In genomic region chr10:28975891-28976471, GRCh38 we compare ENCODE assay signal across 11 cellular contexts.
DNase-seq lines count a peak whose midpoint lies in the region; ATAC-seq and TF ChIP-seq lines count a peak whose summit lies in the region.
"Had no signal": no experiment of that assay in that cellular context is flagged by ENCODE, and none has a peak within 500 bp of the region (broad histone marks: within the 10 kb centered on the region; RNA-seq: fewer than 3 reads in every experiment).

No MANE protein-coding gene starts in this region.

- TF ChIP-seq CTCF in esophagus muscularis mucosa (IDR thresholded peaks at IDR 0.05): no peak
- TF ChIP-seq CTCF in coronary artery (IDR thresholded peaks at IDR 0.05): no peak

- intact Hi-C loops in esophagus muscularis mucosa (cut with DNase I) (no loop called here), sciatic nerve (cut with DNase I) (no loop called here)

- WGBS in esophagus muscularis mucosa: 56% methylated on average over 8 of the region's 8 CpGs

- TF ChIP-seq POLR2A in esophagus muscularis mucosa (IDR thresholded peaks at IDR 0.05; ENCODE audit: low read depth): no peak

- H3K36me3 ChIP-seq in esophagus muscularis mucosa: no peaks in the 10 kb centered on the region

- peak; percentile 86 for ATAC-seq in sciatic nerve
- ATAC-seq in stimulated activated naive CD8-positive, alpha-beta T cell treated with anti-CD3 and anti-CD28 coated beads, Interleukin-15, amount 100 ng/mL, for 72 hours: no peak
- ATAC-seq: body of pancreas, T-helper 17 cell had no signal

- H3K4me3 ChIP-seq in esophagus muscularis mucosa: no peak overlapping the region
- H3K4me3 ChIP-seq in coronary artery: no peak overlapping the region
- H3K4me3 ChIP-seq: body of pancreas had no signal

- no peaks in the 10 kb centered on the region for H3K27me3 ChIP-seq in esophagus muscularis mucosa
- H3K27me3 ChIP-seq: body of pancreas had no signal

- no peaks in the 10 kb centered on the region for H3K9me3 ChIP-seq in esophagus muscularis mucosa
- H3K9me3 ChIP-seq: body of pancreas had no signal

- peaks cover 4 to 8% of the 10 kb centered on the region in 2 donors for H3K9me3 Mint-ChIP-seq in stimulated activated naive CD8-positive, alpha-beta T cell treated with anti-CD3 and anti-CD28 coated beads, Interleukin-15, amount 100 ng/mL, for 72 hours

- no peaks in the 10 kb centered on the region for H3K4me1 ChIP-seq in esophagus muscularis mucosa
- H3K4me1 ChIP-seq: body of pancreas had no signal

- H3K27me3 Mint-ChIP-seq in stimulated activated naive CD8-positive, alpha-beta T cell treated with anti-CD3 and anti-CD28 coated beads, Interleukin-15, amount 100 ng/mL, for 72 hours: peaks cover 17% of the 10 kb centered on the region

- TF ChIP-seq EP300 in esophagus muscularis mucosa (IDR thresholded peaks at IDR 0.05): no peak

- H3K27ac ChIP-seq in esophagus muscularis mucosa (replicated peaks in 1 of 4): no peak overlapping the region
- H3K27ac ChIP-seq in coronary artery: no peak overlapping the region
- H3K27ac ChIP-seq: body of pancreas had no signal

- no peaks in the 10 kb centered on the region for H3K4me1 Mint-ChIP-seq in stimulated activated naive CD8-positive, alpha-beta T cell treated with anti-CD3 and anti-CD28 coated beads, Interleukin-15, amount 100 ng/mL, for 72 hours
- H3K4me1 Mint-ChIP-seq: T-helper 17 cell had no signal

- no peak overlapping the region for H3K4me3 Mint-ChIP-seq in stimulated activated naive CD8-positive, alpha-beta T cell treated with anti-CD3 and anti-CD28 coated beads, Interleukin-15, amount 100 ng/mL, for 72 hours
- H3K4me3 Mint-ChIP-seq: T-helper 17 cell had no signal

- no peak overlapping the region for H3K27ac Mint-ChIP-seq in stimulated activated naive CD8-positive, alpha-beta T cell treated with anti-CD3 and anti-CD28 coated beads, Interleukin-15, amount 100 ng/mL, for 72 hours
- H3K27ac Mint-ChIP-seq: T-helper 17 cell had no signal

- DNase-seq in HT1080 (ENCODE audit: low read depth) (peak; percentile 42), NCI-H345 treated with DMSO at 0.1 percent for 48 hours (lab: John Stamatoyannopoulos, UW; ENCODE audit: unreplicated experiment) (peak; percentile 99), esophagus muscularis mucosa (ENCODE audit: extremely low spot score) (peak; percentile 66), sciatic nerve (ENCODE audit: low spot score) (no peak), coronary artery (ENCODE audit: low spot score) (no peak)
- DNase-seq in stimulated activated naive CD8-positive, alpha-beta T cell treated with anti-CD3 and anti-CD28 coated beads, Interleukin-15, amount 100 ng/mL, for 72 hours: no peak
- DNase-seq in stimulated activated CD4-positive, alpha-beta T cell treated with anti-CD3 and anti-CD28 coated beads, Interleukin-4, amount 100 ng/mL, for 4 hours: no peak
- DNase-seq in stimulated activated CD4-positive, alpha-beta T cell treated with anti-CD3 and anti-CD28 coated beads, Interleukin-2, amount 100 ng/mL, for 48 hours: no peak
- DNase-seq: activated CD8-positive, alpha-beta memory T cell treated with anti-CD3 and anti-CD28 coated beads, Interleukin-2, amount 50 U/mL, for 4 hours; body of pancreas; T-helper 17 cell had no signal

Comparison
In these comparisons a context has a peak if more than half of its experiments do, and no peak if none do; other contexts are left out.
1. DNase-seq: peak in HT1080 (single experiment), NCI-H345 treated with DMSO at 0.1 percent for 48 hours (single experiment) and esophagus muscularis mucosa (single experiment); none in sciatic nerve (single experiment), stimulated activated naive CD8-positive, alpha-beta T cell treated with anti-CD3 and anti-CD28 coated beads, Interleukin-15, amount 100 ng/mL, for 72 hours (0 of 2), coronary artery (single experiment), stimulated activated CD4-positive, alpha-beta T cell treated with anti-CD3 and anti-CD28 coated beads, Interleukin-4, amount 100 ng/mL, for 4 hours (0 of 2) and stimulated activated CD4-positive, alpha-beta T cell treated with anti-CD3 and anti-CD28 coated beads, Interleukin-2, amount 100 ng/mL, for 48 hours (0 of 2).